ENCODE assay signal across 8 cellular contexts in the genomic region with DNA sequence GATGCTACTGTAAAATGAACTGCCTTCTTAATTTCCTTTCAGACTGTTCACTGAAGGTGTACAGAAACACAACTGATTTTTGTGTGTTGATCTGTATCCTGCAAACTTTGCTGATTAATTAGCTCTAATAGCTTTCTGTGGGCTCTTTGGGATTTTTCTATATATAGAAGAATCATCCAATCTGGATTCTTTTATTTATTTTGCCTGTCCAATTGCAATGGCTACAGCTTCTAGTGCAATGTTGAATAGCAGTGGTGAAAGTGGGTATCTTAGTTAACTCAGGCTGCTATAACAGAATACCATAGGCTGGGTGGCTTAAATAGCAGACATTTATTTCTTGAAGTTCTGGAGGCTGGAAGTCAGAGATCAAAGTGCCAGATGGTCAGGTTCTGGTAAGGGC.
"Had no signal": no experiment of that assay in that cellular context is flagged by ENCODE, and none has a peak within 500 bp of the region (broad histone marks: within the 10 kb centered on the region; RNA-seq: fewer than 3 reads in every experiment).

No MANE protein-coding gene starts in this region.

- H3K4me3 ChIP-seq: GM12878 had no signal

- DNase-seq: GDM1, GF-D8 had no signal

- ATAC-seq: GM12878 had no signal

- FAIRE-seq: G401.6, GM12878, GM12891, GM12892, GM18507, GM19239 had no signal
